Comparison of ENCODE assay signal across 20 cellular contexts in the genomic region with DNA sequence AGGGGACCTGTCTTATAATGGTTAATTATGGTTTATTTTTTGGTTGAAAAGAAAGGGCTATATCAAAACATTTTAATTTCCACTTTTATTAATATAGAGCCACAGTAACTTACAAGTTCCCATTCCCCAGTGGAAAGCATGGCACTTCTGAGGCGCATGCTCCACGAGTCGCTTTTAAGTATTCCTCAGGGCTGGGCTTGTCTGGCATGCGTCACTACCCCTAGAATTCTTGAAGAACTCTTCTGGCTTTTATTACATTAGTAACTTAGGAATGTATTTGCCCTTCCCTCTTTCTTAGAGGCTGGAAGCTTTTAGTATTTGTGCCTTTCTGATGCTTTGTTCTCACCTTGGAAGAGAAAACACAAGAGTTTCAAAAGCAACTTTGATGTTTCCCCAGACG.
A peak's percentile ranks its signal among the peaks of the same experiment; 100 is the strongest.
DNase-seq lines count a peak whose midpoint lies in the region; ATAC-seq, FAIRE-seq and TF ChIP-seq lines count a peak whose summit lies in the region.
"Had no signal": no experiment of that assay in that cellular context is flagged by ENCODE, and none has a peak within 500 bp of the region (broad histone marks: within the 10 kb centered on the region; RNA-seq: fewer than 3 reads in every experiment).

No MANE protein-coding gene starts in this region.

- 53 to 60% methylated on average over 5 of the region's 5 CpGs for WGBS in pancreas, 2 donors
- 51 to 73% methylated on average over 5 of the region's 5 CpGs for WGBS in upper lobe of left lung, 2 donors

- H3K4me1 ChIP-seq in right atrium auricular region (peaks cover 2 to 62% of the 10 kb centered on the region in 2 donors), pancreas (peaks cover 35 to 41% (median 39%) of the 10 kb centered on the region in 3 donors), upper lobe of left lung (peaks cover 0 to 29% (median 9%) of the 10 kb centered on the region in 4 donors)

- H3K4me3 ChIP-seq in right atrium auricular region (no peak overlapping the region), coronary artery (no peak overlapping the region), pancreas (no peak overlapping the region), upper lobe of left lung (no peak overlapping the region)
- H3K4me3 ChIP-seq: MG63 had no signal

- H3K9me3 ChIP-seq in right atrium auricular region (no peaks in the 10 kb centered on the region), pancreas (no peaks in the 10 kb centered on the region), upper lobe of left lung (no peaks in the 10 kb centered on the region)
- H3K9me3 ChIP-seq: MG63, neutrophil had no signal

- H3K36me3 ChIP-seq in right atrium auricular region (peaks cover 32% of the 10 kb centered on the region), pancreas (peaks cover 0 to 49% (median 0%) of the 10 kb centered on the region in 3 donors), upper lobe of left lung (peaks cover 19 to 100% (median 58%) of the 10 kb centered on the region in 4 donors)
- H3K36me3 ChIP-seq: MG63 had no signal

- no peak for TF ChIP-seq EP300 in upper lobe of left lung (IDR thresholded peaks at IDR 0.05)

- intact Hi-C loops in Right ventricle myocardium inferior (cut with DNase I) = no loop called here
- intact Hi-C loops in pancreas (cut with DNase I) = no loop called here

- H3K27me3 ChIP-seq in right atrium auricular region (no peaks in the 10 kb centered on the region), pancreas (no peaks in the 10 kb centered on the region), upper lobe of left lung (no peaks in the 10 kb centered on the region)
- H3K27me3 ChIP-seq: MG63, neutrophil had no signal

- FAIRE-seq in pancreas (lab: Jason Lieb, UNC) = no peak

- DNase-seq in right atrium auricular region (ENCODE audit: low spot score) = no peak
- no peak for DNase-seq in Right ventricle myocardium inferior (ENCODE audit: missing footprints)
- no peak for DNase-seq in coronary artery (ENCODE audit: low spot score)
- DNase-seq in pancreas = no peak
- peak in 1 of 2 donors; percentile 68 for DNase-seq in upper lobe of left lung
- DNase-seq in substantia nigra (lab: John Stamatoyannopoulos, UW) = no peak
- DNase-seq in NCI-H748 treated with DMSO at 0.1 percent for 48 hours (lab: John Stamatoyannopoulos, UW) = no peak
- DNase-seq: activated CD4-positive, alpha-beta T cell treated with anti-CD3 and anti-CD28 coated beads, Interleukin-2, amount 50 U/mL, for 1 hour; activated CD8-positive, alpha-beta memory T cell treated with anti-CD3 and anti-CD28 coated beads, Interleukin-2, amount 50 U/mL, for 4 hours; activated effector memory CD4-positive, alpha-beta T cell treated with anti-CD3 and anti-CD28 coated beads, Interleukin-2, amount 50 U/mL, for 16 hours; C1 segment of cervical spinal cord; MG63; NCI-H2227 treated with DMSO at 0.1 percent for 48 hours; PC-3; stimulated activated CD8-positive, alpha-beta memory T cell treated with anti-CD3 and anti-CD28 coated beads, Interleukin-4, amount 100 ng/mL, for 48 hours; T-helper 2 cell had no signal

- no peak for TF ChIP-seq POLR2A in upper lobe of left lung (IDR thresholded peaks at IDR 0.05)

- H3K27ac ChIP-seq in right atrium auricular region = peak overlapping the region; percentile 86 to 90
- H3K27ac ChIP-seq in coronary artery = peak overlapping the region; percentile 53 to 66
- H3K27ac ChIP-seq in pancreas = peak overlapping the region in 3 of 4 donors; percentile 10 to 84 (median 50)
- H3K27ac ChIP-seq in upper lobe of left lung = peak overlapping the region; percentile 62 to 71 (median 67)
- H3K27ac ChIP-seq in substantia nigra (ENCODE audit: low read depth, low read length, poor library complexity, severe bottlenecking) = no peak overlapping the region
- H3K27ac ChIP-seq: HL-60, neutrophil, VCaP had no signal

- ATAC-seq in Right ventricle myocardium inferior = no peak
- no peak for ATAC-seq in pancreas
- ATAC-seq in upper lobe of left lung (ENCODE audit: low FRiP score in 2 of 2) = peak; percentile 8 to 70
- ATAC-seq in GM19452 (IDR thresholded peaks at IDR 0.05; ENCODE audit: unreplicated experiment) = no peak
- ATAC-seq: PC-3 had no signal

- TF ChIP-seq CTCF in right atrium auricular region (IDR thresholded peaks at IDR 0.05) (no peak), coronary artery (IDR thresholded peaks at IDR 0.05) (no peak), pancreas (IDR thresholded peaks at IDR 0.05) (no peak), upper lobe of left lung (IDR thresholded peaks at IDR 0.05) (no peak)

Comparison
In these comparisons a context has a peak if more than half of its experiments do, and no peak if none do; other contexts are left out.
1. ATAC-seq: peak in upper lobe of left lung (2 of 2); none in Right ventricle myocardium inferior (single experiment), pancreas (0 of 4) and GM19452 (single experiment).